ENCODE assay signal across 37 cellular contexts in the genomic region with DNA sequence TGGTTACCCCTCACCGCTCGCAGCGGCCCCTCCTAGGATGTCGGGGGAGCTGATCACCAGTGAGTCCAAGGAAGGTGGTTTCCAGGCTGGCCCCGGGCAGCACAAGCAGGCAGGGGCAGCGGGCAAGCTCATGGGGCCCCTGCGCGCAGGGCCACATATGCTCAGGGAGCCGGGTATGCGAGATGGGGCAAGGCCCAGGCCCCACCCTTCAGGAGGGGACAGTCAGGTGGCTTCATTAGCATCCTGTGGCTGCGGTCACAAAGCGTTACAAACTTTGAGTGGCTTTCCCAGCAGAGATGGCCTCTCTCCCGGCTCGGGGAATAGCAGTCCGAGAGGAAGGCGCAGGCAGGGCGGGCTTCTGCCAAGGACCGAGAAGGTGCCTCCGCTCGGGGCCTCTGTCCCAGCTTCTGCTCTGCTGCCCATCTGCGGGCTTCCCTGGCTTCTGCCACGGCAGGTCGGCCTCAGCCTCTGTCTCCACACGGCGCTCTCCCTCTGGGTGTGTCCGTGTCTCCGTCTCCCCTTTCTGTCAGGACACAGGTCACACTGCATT. TPM values are rescaled to one million over a fixed set of nuclear protein-coding genes. Genes with fewer than 3 reads are reported as not detected.
"Had no signal": no experiment of that assay in that cellular context is flagged by ENCODE, and none has a peak within 500 bp of the region (broad histone marks: within the 10 kb centered on the region; RNA-seq: fewer than 3 reads in every experiment).

No MANE protein-coding gene starts in this region.

- DNase-seq: activated CD4-positive, alpha-beta memory T cell treated with anti-CD3 and anti-CD28 coated beads, Interleukin-2, amount 10 ng/mL, durations not matched to agents 7 days and 5 days; activated CD4-positive, alpha-beta T cell treated with anti-CD3 and anti-CD28 coated beads for 1 hour; activated CD4-positive, alpha-beta T cell treated with anti-CD3 and anti-CD28 coated beads for 36 hours; activated CD4-positive, alpha-beta T cell treated with anti-CD3 and anti-CD28 coated beads for 48 hours; activated CD4-positive, alpha-beta T cell treated with anti-CD3 and anti-CD28 coated beads, Interleukin-2, amount 10 ng/mL, durations not matched to agents 7 days and 5 days; activated CD4-positive, alpha-beta T cell treated with anti-CD3 and anti-CD28 coated beads, Interleukin-2, amount 50 U/mL, for 48 hours; activated CD4-positive, CD25-positive, alpha-beta regulatory T cell; activated CD8-positive, alpha-beta memory T cell treated with anti-CD3 and anti-CD28 coated beads for 24 hours; activated CD8-positive, alpha-beta memory T cell treated with anti-CD3 and anti-CD28 coated beads, Interleukin-2, amount 10 ng/mL, durations not matched to agents 7 days and 5 days; activated CD8-positive, alpha-beta memory T cell treated with anti-CD3 and anti-CD28 coated beads, Interleukin-2, amount 50 U/mL, for 48 hours; activated CD8-positive, alpha-beta T cell treated with anti-CD3 and anti-CD28 coated beads, Interleukin-2, amount 10 ng/mL, durations not matched to agents 7 days and 5 days; activated effector memory CD4-positive, alpha-beta T cell treated with Interleukin-2 at 50 U/mL for 16 hours; activated gamma-delta T cell; activated naive CD4-positive, alpha-beta T cell treated with anti-CD3 and anti-CD28 coated beads, Interleukin-2, amount 10 ng/mL, durations not matched to agents 7 days and 5 days; activated naive CD4-positive, alpha-beta T cell treated with Interleukin-2 at 50 U/mL for 16 hours; activated naive CD8-positive, alpha-beta T cell treated with anti-CD3 and anti-CD28 coated beads, Interleukin-2, amount 10 ng/mL, durations not matched to agents 7 days and 5 days; activated naive CD8-positive, alpha-beta T cell treated with anti-CD3 and anti-CD28 coated beads, Interleukin-2, amount 50 U/mL, for 24 hours; activated T-cell treated with anti-CD3 and anti-CD28 coated beads, Interleukin-2, amount 50 U/mL, for 24 hours; activated T-cell treated with anti-CD3 and anti-CD28 coated beads, Interleukin-2, amount 50 U/mL, for 48 hours; amygdala; anterior cingulate cortex; caudate nucleus; cerebellar nuclear complex; T-helper 1 cell; T-helper 2 cell; T-helper 9 cell; WERI-Rb-1 had no signal

- H3K4me3 ChIP-seq: ascending aorta, cardiac muscle cell had no signal

- H3K27ac ChIP-seq: ascending aorta, cardiac muscle cell, WERI-Rb-1 had no signal

- H3K27ac Mint-ChIP-seq: activated CD4-positive, alpha-beta memory T cell treated with anti-CD3 and anti-CD28 coated beads, Interleukin-2, amount 10 ng/mL, durations not matched to agents 7 days and 5 days; activated CD4-positive, alpha-beta T cell treated with anti-CD3 and anti-CD28 coated beads for 36 hours; activated CD8-positive, alpha-beta memory T cell treated with anti-CD3 and anti-CD28 coated beads, Interleukin-2, amount 10 ng/mL, durations not matched to agents 7 days and 5 days; activated naive CD4-positive, alpha-beta T cell treated with anti-CD3 and anti-CD28 coated beads, Interleukin-2, amount 10 ng/mL, durations not matched to agents 7 days and 5 days; activated naive CD4-positive, alpha-beta T cell treated with anti-CD3 and anti-CD28 coated beads, Interleukin-2, amount 50 U/mL, for 24 hours; activated naive CD8-positive, alpha-beta T cell; activated naive CD8-positive, alpha-beta T cell treated with anti-CD3 and anti-CD28 coated beads, Interleukin-2, amount 50 U/mL, for 24 hours; activated T-cell treated with anti-CD3 and anti-CD28 coated beads, Interleukin-2, amount 50 U/mL, for 24 hours; brain; T-helper 2 cell treated with Interferon-gamma antibody and Interleukin-4, amounts not matched to agents 5 μg/mL and 100 μg/mL, for 36 hours had no signal

- H3K27me3 ChIP-seq: ascending aorta, cardiac muscle cell had no signal

- H3K4me1 ChIP-seq: ascending aorta had no signal

- H3K9me3 Mint-ChIP-seq: activated CD4-positive, alpha-beta memory T cell treated with anti-CD3 and anti-CD28 coated beads, Interleukin-2, amount 10 ng/mL, durations not matched to agents 7 days and 5 days; activated CD4-positive, alpha-beta T cell treated with anti-CD3 and anti-CD28 coated beads, Interleukin-2, amount 10 ng/mL, durations not matched to agents 7 days and 5 days; activated naive CD4-positive, alpha-beta T cell treated with anti-CD3 and anti-CD28 coated beads, Interleukin-2, amount 50 U/mL, for 24 hours; activated naive CD8-positive, alpha-beta T cell treated with anti-CD3 and anti-CD28 coated beads, Interleukin-2, amount 10 ng/mL, durations not matched to agents 7 days and 5 days; activated naive CD8-positive, alpha-beta T cell treated with anti-CD3 and anti-CD28 coated beads, Interleukin-2, amount 50 U/mL, for 24 hours; activated T-cell treated with anti-CD3 and anti-CD28 coated beads, Interleukin-2, amount 50 U/mL, for 24 hours; central memory CD8-positive, alpha-beta T cell; T-helper 1 cell treated with Interleukin-12 subunit alpha and Interleukin-12 subunit beta and Interleukin-4 antibody, amounts not matched to agents 30 μg/mL and 1 μg/mL, for 36 hours had no signal

- H3K4me3 Mint-ChIP-seq: activated CD4-positive, alpha-beta memory T cell treated with anti-CD3 and anti-CD28 coated beads, Interleukin-2, amount 10 ng/mL, durations not matched to agents 7 days and 5 days; activated CD4-positive, alpha-beta T cell treated with anti-CD3 and anti-CD28 coated beads for 36 hours; activated CD4-positive, alpha-beta T cell treated with anti-CD3 and anti-CD28 coated beads, Interleukin-2, amount 10 ng/mL, durations not matched to agents 7 days and 5 days; activated CD8-positive, alpha-beta memory T cell treated with anti-CD3 and anti-CD28 coated beads, Interleukin-2, amount 10 ng/mL, durations not matched to agents 7 days and 5 days; activated CD8-positive, alpha-beta T cell treated with anti-CD3 and anti-CD28 coated beads, Interleukin-2, amount 10 ng/mL, durations not matched to agents 7 days and 5 days; activated naive CD4-positive, alpha-beta T cell treated with anti-CD3 and anti-CD28 coated beads, Interleukin-2, amount 10 ng/mL, durations not matched to agents 7 days and 5 days; activated naive CD4-positive, alpha-beta T cell treated with anti-CD3 and anti-CD28 coated beads, Interleukin-2, amount 50 U/mL, for 24 hours; activated naive CD8-positive, alpha-beta T cell; activated naive CD8-positive, alpha-beta T cell treated with anti-CD3 and anti-CD28 coated beads, Interleukin-2, amount 10 ng/mL, durations not matched to agents 7 days and 5 days; activated naive CD8-positive, alpha-beta T cell treated with anti-CD3 and anti-CD28 coated beads, Interleukin-2, amount 50 U/mL, for 24 hours; activated T-cell treated with anti-CD3 and anti-CD28 coated beads, Interleukin-2, amount 50 U/mL, for 24 hours; brain; central memory CD8-positive, alpha-beta T cell; T-helper 1 cell treated with Interleukin-12 subunit alpha and Interleukin-12 subunit beta and Interleukin-4 antibody, amounts not matched to agents 30 μg/mL and 1 μg/mL, for 36 hours; T-helper 2 cell treated with Interferon-gamma antibody and Interleukin-4, amounts not matched to agents 5 μg/mL and 100 μg/mL, for 36 hours; WTC11 had no signal

- H3K4me1 Mint-ChIP-seq: brain had no signal

- H3K27me3 Mint-ChIP-seq: activated CD4-positive, alpha-beta memory T cell treated with anti-CD3 and anti-CD28 coated beads, Interleukin-2, amount 10 ng/mL, durations not matched to agents 7 days and 5 days; activated CD4-positive, alpha-beta T cell treated with anti-CD3 and anti-CD28 coated beads for 36 hours; activated CD4-positive, alpha-beta T cell treated with anti-CD3 and anti-CD28 coated beads, Interleukin-2, amount 10 ng/mL, durations not matched to agents 7 days and 5 days; activated CD8-positive, alpha-beta memory T cell treated with anti-CD3 and anti-CD28 coated beads, Interleukin-2, amount 10 ng/mL, durations not matched to agents 7 days and 5 days; activated naive CD4-positive, alpha-beta T cell treated with anti-CD3 and anti-CD28 coated beads, Interleukin-2, amount 10 ng/mL, durations not matched to agents 7 days and 5 days; activated naive CD4-positive, alpha-beta T cell treated with anti-CD3 and anti-CD28 coated beads, Interleukin-2, amount 50 U/mL, for 24 hours; activated naive CD8-positive, alpha-beta T cell; activated naive CD8-positive, alpha-beta T cell treated with anti-CD3 and anti-CD28 coated beads, Interleukin-2, amount 10 ng/mL, durations not matched to agents 7 days and 5 days; activated naive CD8-positive, alpha-beta T cell treated with anti-CD3 and anti-CD28 coated beads, Interleukin-2, amount 50 U/mL, for 24 hours; brain; central memory CD8-positive, alpha-beta T cell had no signal

- H3K9me3 ChIP-seq: ascending aorta had no signal

- H3K36me3 ChIP-seq: cardiac muscle cell had no signal

RNA-seq across cellular contexts. Expression of gene SRPK3, which starts 42.7 kb away (rescaled TPM):
- total RNA-seq: activated CD4-positive, alpha-beta memory T cell treated with anti-CD3 and anti-CD28 coated beads, Interleukin-2, amount 10 ng/mL, durations not matched to agents 7 days and 5 days; activated CD4-positive, alpha-beta T cell treated with anti-CD3 and anti-CD28 coated beads for 36 hours; activated CD4-positive, alpha-beta T cell treated with anti-CD3 and anti-CD28 coated beads, Interleukin-2, amount 10 ng/mL, durations not matched to agents 7 days and 5 days; activated CD8-positive, alpha-beta memory T cell treated with anti-CD3 and anti-CD28 coated beads, Interleukin-2, amount 10 ng/mL, durations not matched to agents 7 days and 5 days; activated CD8-positive, alpha-beta T cell treated with anti-CD3 and anti-CD28 coated beads, Interleukin-2, amount 10 ng/mL, durations not matched to agents 7 days and 5 days; activated naive CD8-positive, alpha-beta T cell treated with anti-CD3 and anti-CD28 coated beads, Interleukin-2, amount 10 ng/mL, durations not matched to agents 7 days and 5 days; activated T-helper 2 cell treated with anti-CD3 and anti-CD28 coated beads, Interferon-gamma antibody, Interleukin-2, Interleukin-4, amounts not matched to agents 10 μg/mL and 5 μg/mL and 100 μg/mL, durations not matched to agents 14 hours and 24 hours and 36 hours; cardiac muscle cell; WTC11 had no signal
